In the genomic region with DNA sequence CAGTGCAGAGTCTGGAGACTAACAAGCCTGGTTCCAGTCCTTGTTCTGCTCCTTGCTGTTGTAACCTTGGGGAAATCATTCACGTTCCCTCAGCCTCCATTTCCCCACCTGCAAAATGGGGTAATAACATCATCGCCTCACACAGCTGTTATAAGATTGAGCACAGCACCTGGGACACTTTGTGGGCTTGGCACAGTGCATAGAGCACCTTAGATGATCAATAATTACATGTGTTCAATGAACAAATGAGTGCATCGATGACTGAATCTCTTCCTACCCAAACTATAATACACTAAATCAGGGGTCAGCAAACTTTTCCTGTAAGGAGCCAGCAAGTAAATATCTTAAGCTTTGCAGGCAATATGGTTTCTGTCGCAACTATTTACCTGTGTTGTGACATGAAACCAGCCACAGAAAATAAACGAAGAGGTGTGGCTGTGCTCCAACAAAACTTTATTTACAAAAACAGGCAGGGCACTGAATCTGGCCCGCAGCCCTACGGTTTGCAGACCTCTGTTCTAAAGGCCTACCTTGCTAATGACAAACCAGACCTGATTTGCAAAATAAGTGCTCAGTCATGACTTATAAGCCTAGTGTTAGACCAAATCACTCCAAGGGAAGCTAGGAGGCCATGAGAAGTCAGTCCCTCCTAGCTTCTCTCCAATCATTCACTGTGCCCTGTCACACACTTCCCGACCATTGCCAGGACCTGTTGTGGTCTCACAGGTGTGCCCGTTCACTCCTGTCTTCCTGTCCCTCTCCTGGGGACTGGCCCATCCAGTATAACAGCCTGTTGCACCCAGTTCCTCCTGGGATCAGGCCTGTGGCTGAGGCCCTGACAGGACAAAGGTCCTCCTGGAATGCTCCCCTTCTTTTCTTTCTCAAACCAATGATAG, we compare ENCODE assay signal across 22 cellular contexts.
"Had no signal": no experiment of that assay in that cellular context is flagged by ENCODE, and none has a peak within 500 bp of the region (broad histone marks: within the 10 kb centered on the region; RNA-seq: fewer than 3 reads in every experiment).

No MANE protein-coding gene starts in this region.

- H3K36me3 ChIP-seq: heart left ventricle, lower lobe of right lung, ovary, sigmoid colon, stomach, thyroid gland, upper lobe of right lung had no signal

- DNase-seq: activated CD4-positive, alpha-beta T cell treated with anti-CD3 and anti-CD28 coated beads for 36 hours; activated CD4-positive, CD25-positive, alpha-beta regulatory T cell; activated CD8-positive, alpha-beta T cell treated with anti-CD3 and anti-CD28 coated beads, Interleukin-2, amount 10 ng/mL, durations not matched to agents 7 days and 5 days; activated naive CD4-positive, alpha-beta T cell; activated T-cell treated with anti-CD3 and anti-CD28 coated beads for 4 hours; activated T-cell treated with anti-CD3 and anti-CD28 coated beads, Interleukin-2, amount 50 U/mL, for 72 hours; effector CD8-positive, alpha-beta T cell; foreskin keratinocyte; heart left ventricle; hypothalamus; immature natural killer cell; kidney; lower lobe of right lung; naive thymus-derived CD4-positive, alpha-beta T cell; ovary; sigmoid colon; small intestine; stimulated activated naive B cell treated with anti-CD40 and anti-IgM and Interleukin-4, amounts not matched to agents 10 μg/mL and 1 μg/mL and 100 μg/mL, for 72 hours; stomach; T-helper 2 cell; thyroid gland; upper lobe of right lung had no signal

- H3K27ac ChIP-seq: foreskin keratinocyte, heart left ventricle, lower lobe of right lung, ovary, sigmoid colon, stomach, thyroid gland, upper lobe of right lung had no signal

- H3K27me3 ChIP-seq: foreskin keratinocyte, ovary, sigmoid colon, stomach, thyroid gland, upper lobe of right lung had no signal

- H3K9me3 ChIP-seq: heart left ventricle, lower lobe of right lung, ovary, sigmoid colon, stomach, thyroid gland, upper lobe of right lung had no signal

- H3K4me1 ChIP-seq: heart left ventricle, lower lobe of right lung, sigmoid colon, thyroid gland, upper lobe of right lung had no signal

- H3K4me3 ChIP-seq: heart left ventricle, lower lobe of right lung, ovary, sigmoid colon, stomach, thyroid gland, upper lobe of right lung had no signal
